ENCODE assay signal across 6 cellular contexts in the genomic region with DNA sequence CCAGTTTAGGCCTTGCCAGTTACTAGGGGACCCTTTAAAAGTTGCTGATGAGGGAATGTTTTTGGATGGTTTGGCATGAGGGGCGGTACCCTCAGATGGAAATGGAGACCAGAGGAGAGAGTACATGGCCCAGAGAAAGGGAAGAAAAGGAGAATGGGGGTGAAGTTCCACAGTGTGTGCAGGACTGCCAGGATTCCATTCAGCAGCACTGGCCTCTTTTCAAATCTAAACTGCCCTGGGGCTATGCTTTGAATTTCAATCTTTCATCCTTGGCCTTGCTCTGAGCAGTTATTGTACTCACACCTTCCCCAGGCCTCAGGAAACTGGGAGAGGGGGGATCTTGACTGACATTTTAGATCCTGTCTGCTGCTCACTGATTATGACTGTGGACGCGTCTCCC.
DNase-seq lines count a peak whose midpoint lies in the region; ATAC-seq and TF ChIP-seq lines count a peak whose summit lies in the region.

No MANE protein-coding gene starts in this region.

- ATAC-seq in GM19035 (IDR thresholded peaks at IDR 0.05; ENCODE audit: unreplicated experiment) = no peak

- H3K4me3 ChIP-seq in LNCaP clone FGC (ENCODE audit: low read depth, low read length) (peak overlapping the region; percentile 79), skeletal muscle cell (ENCODE audit: low read depth, low read length) (peak overlapping the region; percentile 82)

- TF ChIP-seq CTCF in LNCaP clone FGC (IDR thresholded peaks at IDR 0.05; ENCODE audit: control insufficient read depth, extremely low read depth, insufficient read depth) = no peak

- H3K27ac ChIP-seq in cingulate gyrus (ENCODE audit: low read depth, low read length) = peak overlapping the region; percentile 99

- no peak for DNase-seq in LNCaP clone FGC (ENCODE audit: low read depth)
- DNase-seq in skeletal muscle cell (ENCODE audit: low read depth) = no peak
- DNase-seq in stimulated activated CD4-positive, alpha-beta T cell treated with anti-CD3 and anti-CD28 coated beads, Interleukin-4, amount 100 ng/mL, for 24 hours = no peak
- no peak for DNase-seq in KG1 (lab: John Stamatoyannopoulos, UW)
